Comparison of ENCODE assay signal across 18 cellular contexts in genomic region chr12:54522213-54522612, GRCh38. TPM values are rescaled to one million over a fixed set of nuclear protein-coding genes. Genes with fewer than 3 reads are reported as not detected.
DNase-seq lines count a peak whose midpoint lies in the region; ATAC-seq and FAIRE-seq lines count a peak whose summit lies in the region.
"Had no signal": no experiment of that assay in that cellular context is flagged by ENCODE, and none has a peak within 500 bp of the region (broad histone marks: within the 10 kb centered on the region; RNA-seq: fewer than 3 reads in every experiment).

No MANE protein-coding gene starts in this region.

- H3K4me3 Mint-ChIP-seq in T-helper 17 cell = no peak overlapping the region
- H3K4me3 Mint-ChIP-seq: stimulated activated naive B cell treated with anti-CD40 and anti-IgM and Interleukin-4, amounts not matched to agents 10 μg/mL and 1 μg/mL and 100 μg/mL, for 72 hours had no signal

- peak overlapping the region; percentile 87 for H3K27ac Mint-ChIP-seq in T-helper 17 cell

- H3K36me3 Mint-ChIP-seq in T-helper 17 cell (ENCODE audit: low read depth) = peaks cover 25% of the 10 kb centered on the region

- no peaks in the 10 kb centered on the region for H3K27me3 Mint-ChIP-seq in T-helper 17 cell
- H3K27me3 Mint-ChIP-seq: stimulated activated naive B cell treated with anti-CD40 and anti-IgM and Interleukin-4, amounts not matched to agents 10 μg/mL and 1 μg/mL and 100 μg/mL, for 72 hours had no signal

- peak; percentile 23 for DNase-seq in stimulated activated CD4-positive, alpha-beta T cell treated with anti-CD3 and anti-CD28 coated beads, Interleukin-4, amount 100 ng/mL, for 24 hours
- DNase-seq in stimulated activated CD4-positive, alpha-beta T cell treated with anti-CD3 and anti-CD28 coated beads, Interleukin-2, amount 100 ng/mL, for 48 hours = no peak
- DNase-seq in T-helper 17 cell = no peak
- DNase-seq in fibroblast of gingiva (ENCODE audit: low read depth) = peak; percentile 26
- peak; percentile 53 for DNase-seq in superior temporal gyrus (ENCODE audit: extremely low spot score)
- no peak for DNase-seq in urothelium cell line (ENCODE audit: low spot score)
- DNase-seq: anterior cingulate cortex; BE2C; MG63; NCI-H2029; NCI-H446 treated with DMSO at 0.1 percent for 48 hours; SHP77; stimulated activated naive B cell treated with anti-CD40 and anti-IgM and Interleukin-4, amounts not matched to agents 10 μg/mL and 1 μg/mL and 100 μg/mL, for 72 hours; upper lobe of left lung had no signal

- FAIRE-seq in urothelium cell line (lab: Jason Lieb, UNC) = no peak

- ATAC-seq in T-helper 17 cell (no peak), HG03175 (IDR thresholded peaks at IDR 0.05; ENCODE audit: unreplicated experiment) (no peak), HG03095 (IDR thresholded peaks at IDR 0.05; ENCODE audit: unreplicated experiment) (no peak)

- H3K4me1 Mint-ChIP-seq in T-helper 17 cell = peaks cover 21% of the 10 kb centered on the region

- no peaks in the 10 kb centered on the region for H3K9me3 ChIP-seq in T-helper 17 cell (ENCODE audit: control insufficient read depth, low read length, poor library complexity, severe bottlenecking)
- H3K9me3 ChIP-seq: BE2C, MG63, upper lobe of left lung had no signal

RNA-seq across cellular contexts. Expression of gene NCKAP1L, which starts 24.7 kb away (rescaled TPM):
- 100 to 1,000 TPM; 127 to 136 TPM for total RNA-seq in T-helper 17 cell
- total RNA-seq: smooth muscle cell had no signal

RNA-seq across cellular contexts. Expression of gene PDE1B, which starts 27.2 kb away (rescaled TPM):
- total RNA-seq in T-helper 17 cell = 10 to 100 TPM; 11.6 to 12.5 TPM

RNA-seq across cellular contexts. Expression of gene GTSF1, which starts 48.8 kb away (rescaled TPM):
- total RNA-seq in T-helper 17 cell = 1 to 10 TPM; 3.7 to 3.9 TPM
- total RNA-seq: lower leg skin, smooth muscle cell had no signal

Comparison
In these comparisons a context has a peak if more than half of its experiments do, and no peak if none do; other contexts are left out.
1. DNase-seq: peak in stimulated activated CD4-positive, alpha-beta T cell treated with anti-CD3 and anti-CD28 coated beads, Interleukin-4, amount 100 ng/mL, for 24 hours (single experiment), fibroblast of gingiva (single experiment) and superior temporal gyrus (single experiment); none in stimulated activated CD4-positive, alpha-beta T cell treated with anti-CD3 and anti-CD28 coated beads, Interleukin-2, amount 100 ng/mL, for 48 hours (0 of 2), T-helper 17 cell (0 of 3) and urothelium cell line (single experiment).